Comparison of ENCODE assay signal across 9 cellular contexts in genomic region chr5:1246711-1247431, GRCh38. TPM values are rescaled to one million over a fixed set of nuclear protein-coding genes. Genes with fewer than 3 reads are reported as not detected.
DNase-seq lines count a peak whose midpoint lies in the region; ATAC-seq, FAIRE-seq and TF ChIP-seq lines count a peak whose summit lies in the region.
"Had no signal": no experiment of that assay in that cellular context is flagged by ENCODE, and none has a peak within 500 bp of the region (broad histone marks: within the 10 kb centered on the region; RNA-seq: fewer than 3 reads in every experiment).

No MANE protein-coding gene starts in this region.

- no peaks in the 10 kb centered on the region for H3K36me3 ChIP-seq in heart left ventricle
- H3K36me3 ChIP-seq in right atrium auricular region: no peaks in the 10 kb centered on the region
- no peaks in the 10 kb centered on the region for H3K36me3 ChIP-seq in transverse colon

- TF ChIP-seq POLR2A in heart left ventricle (IDR thresholded peaks at IDR 0.05): no peak
- no peak for TF ChIP-seq POLR2A in transverse colon (IDR thresholded peaks at IDR 0.05)

- TF ChIP-seq EP300 in transverse colon (IDR thresholded peaks at IDR 0.05; ENCODE audit: low read depth): no peak

- DNase-seq in heart left ventricle (peak in 3 of 5 donors; percentile 27 to 47 (median 46)), right atrium auricular region (ENCODE audit: low spot score) (no peak), RKO (ENCODE audit: low spot score) (peak; percentile 34), frontal cortex (ENCODE audit: low spot score in 2 of 2) (peak; percentile 50 to 57), transverse colon (peak; percentile 35), sciatic nerve (ENCODE audit: low spot score) (no peak), UCSD-AML1 (lab: John Stamatoyannopoulos, UW; ENCODE audit: unreplicated experiment) (no peak)

- no peaks in the 10 kb centered on the region for H3K9me3 ChIP-seq in heart left ventricle
- no peaks in the 10 kb centered on the region for H3K9me3 ChIP-seq in right atrium auricular region
- no peaks in the 10 kb centered on the region for H3K9me3 ChIP-seq in transverse colon

- ATAC-seq in heart left ventricle: peak in 1 of 4 donors; percentile 51
- no peak for ATAC-seq in sciatic nerve
- ATAC-seq in HG03039 (IDR thresholded peaks at IDR 0.05; ENCODE audit: unreplicated experiment): no peak

- peaks cover 0 to 10% (median 0%) of the 10 kb centered on the region in 12 donors for H3K4me1 ChIP-seq in heart left ventricle
- no peaks in the 10 kb centered on the region for H3K4me1 ChIP-seq in right atrium auricular region
- H3K4me1 ChIP-seq in transverse colon: peaks cover 0 to 7% (median 2%) of the 10 kb centered on the region in 4 donors

- H3K27me3 ChIP-seq in heart left ventricle (peaks cover 8 to 76% (median 32%) of the 10 kb centered on the region in 9 donors), right atrium auricular region (peaks cover 0 to 3% of the 10 kb centered on the region in 2 donors), transverse colon (peaks cover 47% of the 10 kb centered on the region)

- H3K4me3 ChIP-seq in heart left ventricle (no peak overlapping the region), right atrium auricular region (no peak overlapping the region), transverse colon (no peak overlapping the region)

- intact Hi-C loops in heart left ventricle (cut with DNase I) (no loop called here), transverse colon (cut with DNase I; ENCODE audit: low total_unique reads) (no loop called here), sciatic nerve (cut with DNase I) (no loop called here)

- FAIRE-seq in frontal cortex (lab: Jason Lieb, UNC): no peak
- FAIRE-seq: G401.6 had no signal

- TF ChIP-seq CTCF in heart left ventricle (IDR thresholded peaks at IDR 0.05) (no peak), right atrium auricular region (IDR thresholded peaks at IDR 0.05) (no peak), transverse colon (IDR thresholded peaks at IDR 0.05) (no peak)

- in situ Hi-C loops in transverse colon (cut with MboI; ENCODE audit: low pct_ligation_motif_present in 1 of 4, low pct_unique_long_range_greater_than_20kb in 1 of 4, low sequenced_read_pairs in 3 of 4): no loop called here

- H3K27ac ChIP-seq in heart left ventricle (no peak overlapping the region), right atrium auricular region (no peak overlapping the region), transverse colon (no peak overlapping the region)

- WGBS in heart left ventricle, 4 donors: 12 to 23% (median 21%) methylated on average over 34 to 43 of the region's 43 CpGs
- 17% methylated on average over 43 of the region's 43 CpGs; no CpG with 5 or more reads in 1 of the 2 donors for WGBS in transverse colon (ENCODE audit: low coverage in 1 of 2), 2 donors

RNA-seq across cellular contexts. Expression of gene SLC6A18, which starts 21.7 kb away (rescaled TPM):
- total RNA-seq in heart left ventricle (not detected), right atrium auricular region (not detected), frontal cortex (not detected), transverse colon (not detected), sciatic nerve (not detected)
- not detected for polyA plus RNA-seq in heart left ventricle

RNA-seq across cellular contexts. Expression of gene SLC6A19, which starts 45.5 kb away (rescaled TPM):
- total RNA-seq in heart left ventricle (not detected), right atrium auricular region (not detected), frontal cortex (not detected), transverse colon (100 to 1,000 TPM in 1 of 4 donors, 10 to 100 TPM in 1, 1 to 10 TPM in 1, not detected in 1; 2.5 to 106 (median 69.5) TPM), sciatic nerve (0.09 TPM)
- not detected for polyA plus RNA-seq in heart left ventricle

RNA-seq across cellular contexts. Expression of gene TERT, which starts 48.0 kb away (rescaled TPM):
- total RNA-seq in heart left ventricle (not detected), right atrium auricular region (not detected), frontal cortex (not detected), transverse colon (not detected), sciatic nerve (0.85 TPM)
- polyA plus RNA-seq in heart left ventricle: not detected

Comparison
In these comparisons a context has a peak if more than half of its experiments do, and no peak if none do; other contexts are left out.
1. DNase-seq: peak in heart left ventricle (3 of 5), RKO (single experiment), frontal cortex (2 of 2) and transverse colon (single experiment); none in right atrium auricular region (single experiment), sciatic nerve (single experiment) and UCSD-AML1 (single experiment).